Comparison of ENCODE assay signal across 11 cellular contexts in the genomic region with DNA sequence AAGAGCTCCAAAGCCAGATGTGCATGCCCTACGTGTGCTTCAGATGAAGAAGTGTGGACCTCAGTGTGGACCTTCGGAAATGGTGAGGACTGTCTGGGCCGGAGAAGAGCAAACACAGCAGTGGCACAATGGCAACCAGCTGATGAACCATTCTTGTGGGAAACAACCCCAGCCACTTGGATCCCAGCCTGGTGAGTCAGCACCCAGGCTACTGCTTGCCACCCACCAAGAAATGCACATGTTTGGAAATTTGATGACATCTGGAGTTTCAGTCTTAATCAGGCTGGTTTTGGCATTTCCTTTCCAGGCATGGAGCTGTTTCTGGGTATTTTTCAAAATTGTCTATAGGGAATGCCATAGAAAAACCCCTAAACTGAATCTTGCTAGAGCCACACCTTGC.
DNase-seq lines count a peak whose midpoint lies in the region; ATAC-seq and TF ChIP-seq lines count a peak whose summit lies in the region.
"Had no signal": no experiment of that assay in that cellular context is flagged by ENCODE, and none has a peak within 500 bp of the region (broad histone marks: within the 10 kb centered on the region; RNA-seq: fewer than 3 reads in every experiment).

No MANE protein-coding gene starts in this region.

- H3K36me3 Mint-ChIP-seq in T-helper 2 cell treated with Interferon-gamma antibody and Interleukin-4, amounts not matched to agents 5 μg/mL and 100 μg/mL, for 36 hours (ENCODE audit: low read depth) = peaks cover 26% of the 10 kb centered on the region

- peak overlapping the region; percentile 49 for H3K4me3 Mint-ChIP-seq in T-helper 2 cell treated with Interferon-gamma antibody and Interleukin-4, amounts not matched to agents 5 μg/mL and 100 μg/mL, for 36 hours

- peaks cover 11% of the 10 kb centered on the region for H3K9me3 Mint-ChIP-seq in T-helper 2 cell treated with Interferon-gamma antibody and Interleukin-4, amounts not matched to agents 5 μg/mL and 100 μg/mL, for 36 hours

- no peak overlapping the region for H3K27ac Mint-ChIP-seq in T-helper 2 cell treated with Interferon-gamma antibody and Interleukin-4, amounts not matched to agents 5 μg/mL and 100 μg/mL, for 36 hours

- no peaks in the 10 kb centered on the region for H3K27me3 ChIP-seq in GM06990 (replicated peaks; ENCODE audit: control insufficient read depth, insufficient read depth, low read length)
- H3K27me3 ChIP-seq: tibial artery had no signal

- no peak for TF ChIP-seq CTCF in GM06990 (IDR thresholded peaks at IDR 0.05; ENCODE audit: insufficient read depth, low read length, poor library complexity, severe bottlenecking)
- TF ChIP-seq CTCF in RWPE1 (conservative IDR thresholded peaks at IDR 0.05; ENCODE audit: low read depth) = no peak

- H3K27me3 Mint-ChIP-seq in T-helper 2 cell treated with Interferon-gamma antibody and Interleukin-4, amounts not matched to agents 5 μg/mL and 100 μg/mL, for 36 hours (ENCODE audit: low read depth) = peaks cover 25% of the 10 kb centered on the region

- H3K36me3 ChIP-seq in GM06990 (ENCODE audit: control insufficient read depth, insufficient read depth, low read length) = no peaks in the 10 kb centered on the region
- H3K36me3 ChIP-seq: tibial artery had no signal

- no peak overlapping the region for H3K4me3 ChIP-seq in GM06990 (replicated peaks; ENCODE audit: low read depth, low read length)
- H3K4me3 ChIP-seq: tibial artery had no signal

- peaks cover 70% of the 10 kb centered on the region for H3K4me1 Mint-ChIP-seq in T-helper 2 cell treated with Interferon-gamma antibody and Interleukin-4, amounts not matched to agents 5 μg/mL and 100 μg/mL, for 36 hours (ENCODE audit: low read depth)

- ATAC-seq in GM21717 (IDR thresholded peaks at IDR 0.05; ENCODE audit: unreplicated experiment) (no peak), GM19328 (IDR thresholded peaks at IDR 0.05; ENCODE audit: unreplicated experiment) (no peak)

- no peak overlapping the region for H3K27ac ChIP-seq in RWPE1
- H3K27ac ChIP-seq: tibial artery had no signal

- POLR2A ChIA-PET in RWPE1 (lab: Yijun Ruan, JAX; ENCODE audit: low non-redundant PET) = no interaction called here

- CTCF ChIA-PET in RWPE1 (lab: Yijun Ruan, JAX) = no interaction called here

- DNase-seq in GM06990 (ENCODE audit: extremely low read depth, insufficient read length) = peak; percentile 46
- DNase-seq in T-helper 2 cell treated with Interferon-gamma antibody and Interleukin-4, amounts not matched to agents 5 μg/mL and 100 μg/mL, for 36 hours (ENCODE audit: low spot score) = peak; percentile 73
- peak; percentile 16 for DNase-seq in dedifferentiated amniotic fluid mesenchymal stem cell (ENCODE audit: extremely low spot score)
- DNase-seq in stimulated activated CD4-positive, alpha-beta T cell treated with anti-CD3 and anti-CD28 coated beads, Interleukin-12 subunit alpha, Interleukin-12 subunit beta, amount 100 ng/mL, for 4 hours = peak; percentile 17
- DNase-seq in GM19240 (ENCODE audit: insufficient read length, low spot score) = no peak
- no peak for DNase-seq in RWPE1 (ENCODE audit: low spot score)
- DNase-seq: central memory CD4-positive, alpha-beta T cell; NCI-H187 had no signal

Comparison
In these comparisons a context has a peak if more than half of its experiments do, and no peak if none do; other contexts are left out.
1. DNase-seq: peak in GM06990 (single experiment), T-helper 2 cell treated with Interferon-gamma antibody and Interleukin-4, amounts not matched to agents 5 μg/mL and 100 μg/mL, for 36 hours (single experiment), dedifferentiated amniotic fluid mesenchymal stem cell (single experiment) and stimulated activated CD4-positive, alpha-beta T cell treated with anti-CD3 and anti-CD28 coated beads, Interleukin-12 subunit alpha, Interleukin-12 subunit beta, amount 100 ng/mL, for 4 hours (single experiment); none in GM19240 (single experiment) and RWPE1 (single experiment).